Comparison of ENCODE assay signal across 26 cellular contexts in genomic region chr17:35406568-35406967, GRCh38.
"Had no signal": no experiment of that assay in that cellular context is flagged by ENCODE, and none has a peak within 500 bp of the region (broad histone marks: within the 10 kb centered on the region; RNA-seq: fewer than 3 reads in every experiment).

No MANE protein-coding gene starts in this region.

- H3K36me3 ChIP-seq: colonic mucosa, gastrocnemius medialis had no signal

- H3K4me1 ChIP-seq: colonic mucosa, esophagus muscularis mucosa, esophagus squamous epithelium, foreskin keratinocyte, gastrocnemius medialis, gastroesophageal sphincter, heart left ventricle, heart right ventricle had no signal

- ATAC-seq: effector memory CD8-positive, alpha-beta T cell; esophagus mucosa; foreskin keratinocyte; gastrocnemius medialis; gastroesophageal sphincter; heart left ventricle; heart right ventricle had no signal

- H3K27me3 ChIP-seq: colonic mucosa, esophagus muscularis mucosa, esophagus squamous epithelium, foreskin keratinocyte, gastrocnemius medialis, gastroesophageal sphincter, heart left ventricle, heart right ventricle had no signal

- H3K4me3 ChIP-seq: colonic mucosa, coronary artery, dorsolateral prefrontal cortex, esophagus muscularis mucosa, esophagus squamous epithelium, gastrocnemius medialis, gastroesophageal sphincter, heart left ventricle, heart right ventricle had no signal

- DNase-seq: colonic mucosa; cortex of kidney; dermis blood vessel endothelial cell; dorsolateral prefrontal cortex; effector CD4-positive, alpha-beta T cell; effector CD8-positive, alpha-beta T cell; effector memory CD4-positive, alpha-beta T cell; effector memory CD8-positive, alpha-beta T cell; endodermal cell; erythroblast; esophagus squamous epithelium; foreskin fibroblast; foreskin keratinocyte; foreskin melanocyte; gastrocnemius medialis; glutamatergic neuron; head of caudate nucleus; heart left ventricle; heart right ventricle had no signal

- H3K27ac ChIP-seq: colonic mucosa, coronary artery, dorsolateral prefrontal cortex, epithelial cell of prostate, esophagus muscularis mucosa, esophagus squamous epithelium, foreskin keratinocyte, gastrocnemius medialis, gastroesophageal sphincter, heart left ventricle, heart right ventricle had no signal

- FAIRE-seq: colon, endothelial cell of umbilical vein had no signal

- H3K9me3 ChIP-seq: colonic mucosa, esophagus muscularis mucosa, esophagus squamous epithelium, gastrocnemius medialis, gastroesophageal sphincter, heart left ventricle, heart right ventricle had no signal
